1 cellular context compared by ENCODE assay signal in the genomic region with DNA sequence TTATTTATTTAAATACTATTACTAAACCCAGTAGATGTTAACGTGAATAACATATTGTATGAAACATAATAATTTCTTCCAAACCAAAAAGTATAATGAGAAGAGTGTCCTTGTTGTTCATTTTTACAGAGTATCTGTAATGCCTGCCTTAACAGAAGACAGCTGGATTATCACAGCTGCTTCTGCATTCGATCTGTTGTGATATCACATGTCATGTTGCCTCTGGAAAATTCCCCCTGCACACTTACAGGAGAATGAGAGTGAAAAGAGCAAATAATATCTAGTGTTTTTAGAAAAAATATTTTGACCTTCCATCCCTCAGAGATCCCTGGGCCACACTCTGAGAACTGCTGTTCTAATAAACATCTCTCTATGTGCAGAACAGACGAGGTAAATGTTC.
TF ChIP-seq lines count a peak whose summit lies in the region.

No MANE protein-coding gene starts in this region.

TF ChIP-seq in IMR-90, 13 proteins besides CTCF, POLR2A, EP300 and RAD21:
- no peak for TF ChIP-seq FOS (IDR thresholded peaks at IDR 0.05; ENCODE audit: low read depth, low read length)
- no peak for TF ChIP-seq ELK1 (IDR thresholded peaks at IDR 0.05; ENCODE audit: borderline replicate concordance, low read depth, low read length)
- no peak for TF ChIP-seq MAFK (IDR thresholded peaks at IDR 0.05; ENCODE audit: low read depth, low read length)
